In genomic region chr22:41567452-41567768, GRCh38 we compare ENCODE assay signal across 2 cellular contexts.
A peak's percentile ranks its signal among the peaks of the same experiment; 100 is the strongest.
TF ChIP-seq lines count a peak whose summit lies in the region.

No MANE protein-coding gene starts in this region.

TF ChIP-seq in K562, 482 proteins besides CTCF, POLR2A, EP300 and RAD21:
- TF ChIP-seq SMAD3 (CRISPR knock-in tag; conservative IDR thresholded peaks at IDR 0.05) = no peak
- no peak for TF ChIP-seq ESRRB (CRISPR knock-in tag; IDR thresholded peaks at IDR 0.05; ENCODE audit: borderline replicate concordance)
- TF ChIP-seq IRF9 (tag; IDR thresholded peaks at IDR 0.05) = no peak
- 0 out of 4 replicates have a peak, but pooled peaks of 1 of the 2 experiments have one; percentile 0 for TF ChIP-seq KDM1A (IDR thresholded peaks at IDR 0.05)
- TF ChIP-seq ADNP (tag; IDR thresholded peaks at IDR 0.05) = peak; percentile 57
- TF ChIP-seq FOXA1 (IDR thresholded peaks at IDR 0.05; ENCODE audit: borderline replicate concordance) = no peak
- TF ChIP-seq SMAD4 (CRISPR knock-in tag; conservative IDR thresholded peaks at IDR 0.05) = no peak
- no peak for TF ChIP-seq ZNF140 (CRISPR knock-in tag; IDR thresholded peaks at IDR 0.05)

TF ChIP-seq in WTC11, 78 proteins besides CTCF, POLR2A, EP300 and RAD21:
- TF ChIP-seq PREB (CRISPR knock-in tag; IDR thresholded peaks at IDR 0.05; ENCODE audit: borderline replicate concordance) = no peak
- no peak for TF ChIP-seq ZNF317 (CRISPR knock-in tag; IDR thresholded peaks at IDR 0.05; ENCODE audit: borderline replicate concordance, low read depth)
- no peak for TF ChIP-seq PRRX2 (CRISPR knock-in tag; IDR thresholded peaks at IDR 0.05)
- no peak for TF ChIP-seq ZNF671 (CRISPR knock-in tag; IDR thresholded peaks at IDR 0.05)
- no peak for TF ChIP-seq ZNF263 (CRISPR knock-in tag; IDR thresholded peaks at IDR 0.05; ENCODE audit: low read depth)
- TF ChIP-seq NR1H2 (CRISPR knock-in tag; IDR thresholded peaks at IDR 0.05) = no peak
- TF ChIP-seq JAZF1 (CRISPR knock-in tag; IDR thresholded peaks at IDR 0.05) = no peak
- TF ChIP-seq ZBTB43 (CRISPR knock-in tag; IDR thresholded peaks at IDR 0.05) = no peak
- TF ChIP-seq, protein P1, sequence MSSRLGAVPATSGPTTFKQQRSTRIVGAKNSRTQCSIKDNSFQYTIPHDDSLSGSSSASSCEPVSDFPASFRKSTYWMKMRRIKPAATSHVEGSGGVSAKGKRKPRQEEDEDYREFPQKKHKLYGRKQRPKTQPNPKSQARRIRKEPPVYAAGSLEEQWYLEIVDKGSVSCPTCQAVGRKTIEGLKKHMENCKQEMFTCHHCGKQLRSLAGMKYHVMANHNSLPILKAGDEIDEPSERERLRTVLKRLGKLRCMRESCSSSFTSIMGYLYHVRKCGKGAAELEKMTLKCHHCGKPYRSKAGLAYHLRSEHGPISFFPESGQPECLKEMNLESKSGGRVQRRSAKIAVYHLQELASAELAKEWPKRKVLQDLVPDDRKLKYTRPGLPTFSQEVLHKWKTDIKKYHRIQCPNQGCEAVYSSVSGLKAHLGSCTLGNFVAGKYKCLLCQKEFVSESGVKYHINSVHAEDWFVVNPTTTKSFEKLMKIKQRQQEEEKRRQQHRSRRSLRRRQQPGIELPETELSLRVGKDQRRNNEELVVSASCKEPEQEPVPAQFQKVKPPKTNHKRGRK (CRISPR knock-in tag; IDR thresholded peaks at IDR 0.05; ENCODE audit: borderline replicate concordance) = no peak
- TF ChIP-seq E2F1 (CRISPR knock-in tag; IDR thresholded peaks at IDR 0.05) = no peak
- no peak for TF ChIP-seq CREB1 (CRISPR knock-in tag; IDR thresholded peaks at IDR 0.05)
